23 cellular contexts compared by ENCODE assay signal in the genomic region with DNA sequence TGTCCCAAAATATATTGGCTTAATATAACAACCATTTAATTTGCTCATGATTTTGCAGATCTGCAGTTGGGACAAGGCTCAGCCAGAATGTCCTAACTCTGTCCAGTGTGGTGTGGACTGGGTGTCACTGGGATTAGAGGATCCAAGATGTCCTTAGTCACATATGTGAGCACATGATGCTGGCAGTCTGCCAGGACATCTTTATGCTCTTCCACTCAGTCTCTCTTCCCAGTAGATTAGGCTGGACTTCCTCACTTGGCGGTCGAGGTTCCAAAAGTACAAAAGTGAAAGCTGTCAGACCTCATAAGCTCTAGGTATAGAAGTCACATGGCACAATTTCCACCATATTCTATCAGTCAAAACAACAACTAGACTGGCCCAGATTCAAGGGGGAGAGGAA.
"Had no signal": no experiment of that assay in that cellular context is flagged by ENCODE, and none has a peak within 500 bp of the region (broad histone marks: within the 10 kb centered on the region; RNA-seq: fewer than 3 reads in every experiment).

No MANE protein-coding gene starts in this region.

- H3K4me3 Mint-ChIP-seq: activated naive CD8-positive, alpha-beta T cell treated with anti-CD3 and anti-CD28 coated beads for 36 hours; activated T-cell treated with anti-CD3 and anti-CD28 coated beads, Interleukin-2, amount 50 U/mL, for 4 hours; central memory CD8-positive, alpha-beta T cell; natural killer cell; stimulated activated naive CD8-positive, alpha-beta T cell treated with anti-CD3 and anti-CD28 coated beads, Interleukin-15, amount 100 ng/mL, for 72 hours had no signal

- H3K4me1 ChIP-seq: breast epithelium had no signal

- H3K27me3 ChIP-seq: tibial artery had no signal

- DNase-seq: activated CD4-positive, alpha-beta T cell treated with anti-CD3 and anti-CD28 coated beads for 4 hours; activated CD4-positive, alpha-beta T cell treated with anti-CD3 and anti-CD28 coated beads, Interleukin-2, amount 50 U/mL, for 48 hours; activated CD4-positive, CD25-positive, alpha-beta regulatory T cell; activated CD8-positive, alpha-beta memory T cell treated with anti-CD3 and anti-CD28 coated beads, Interleukin-2, amount 50 U/mL, for 48 hours; activated naive CD4-positive, alpha-beta T cell treated with Interleukin-2 at 50 U/mL for 16 hours; activated naive CD8-positive, alpha-beta T cell treated with anti-CD3 and anti-CD28 coated beads for 36 hours; activated T-cell treated with anti-CD3 and anti-CD28 coated beads, Interleukin-2, amount 50 U/mL, for 4 hours; effector memory CD4-positive, alpha-beta T cell; glutamatergic neuron; hypothalamus; left ventricle myocardium superior; mammary epithelial cell; midbrain; natural killer cell; stimulated activated CD4-positive, alpha-beta T cell treated with anti-CD3 and anti-CD28 coated beads, Interleukin-12 subunit alpha, Interleukin-12 subunit beta, amount 100 ng/mL, for 4 hours; stimulated activated CD4-positive, alpha-beta T cell treated with anti-CD3 and anti-CD28 coated beads, Interleukin-1b, Interleukin-23, amount 100 ng/mL, for 48 hours; stimulated activated naive CD8-positive, alpha-beta T cell treated with anti-CD3 and anti-CD28 coated beads, Interleukin-15, amount 100 ng/mL, for 72 hours; tibial artery had no signal

- H3K9me3 ChIP-seq: breast epithelium, tibial artery had no signal

- ATAC-seq: activated T-cell treated with anti-CD3 and anti-CD28 coated beads, Interleukin-2, amount 50 U/mL, for 4 hours; left ventricle myocardium superior; natural killer cell; stimulated activated naive CD8-positive, alpha-beta T cell treated with anti-CD3 and anti-CD28 coated beads, Interleukin-15, amount 100 ng/mL, for 72 hours had no signal

- H3K9me3 Mint-ChIP-seq: activated naive CD8-positive, alpha-beta T cell treated with anti-CD3 and anti-CD28 coated beads for 36 hours; activated T-cell treated with anti-CD3 and anti-CD28 coated beads, Interleukin-2, amount 50 U/mL, for 4 hours; central memory CD8-positive, alpha-beta T cell; natural killer cell; stimulated activated naive CD8-positive, alpha-beta T cell treated with anti-CD3 and anti-CD28 coated beads, Interleukin-15, amount 100 ng/mL, for 72 hours had no signal

- H3K27me3 Mint-ChIP-seq: central memory CD8-positive, alpha-beta T cell had no signal

- H3K36me3 ChIP-seq: breast epithelium, tibial artery had no signal

- H3K4me1 Mint-ChIP-seq: activated naive CD8-positive, alpha-beta T cell treated with anti-CD3 and anti-CD28 coated beads for 36 hours; central memory CD8-positive, alpha-beta T cell; natural killer cell; stimulated activated naive CD8-positive, alpha-beta T cell treated with anti-CD3 and anti-CD28 coated beads, Interleukin-15, amount 100 ng/mL, for 72 hours had no signal

- H3K27ac Mint-ChIP-seq: activated naive CD8-positive, alpha-beta T cell treated with anti-CD3 and anti-CD28 coated beads for 36 hours; natural killer cell; progenitor cell of endocrine pancreas; stimulated activated naive CD8-positive, alpha-beta T cell treated with anti-CD3 and anti-CD28 coated beads, Interleukin-15, amount 100 ng/mL, for 72 hours had no signal

- H3K36me3 Mint-ChIP-seq: activated naive CD8-positive, alpha-beta T cell treated with anti-CD3 and anti-CD28 coated beads for 36 hours; natural killer cell had no signal

- FAIRE-seq: colon, frontal cortex had no signal

- H3K4me3 ChIP-seq: breast epithelium, tibial artery had no signal

- H3K27ac ChIP-seq: breast epithelium, tibial artery had no signal
